In the genomic region with DNA sequence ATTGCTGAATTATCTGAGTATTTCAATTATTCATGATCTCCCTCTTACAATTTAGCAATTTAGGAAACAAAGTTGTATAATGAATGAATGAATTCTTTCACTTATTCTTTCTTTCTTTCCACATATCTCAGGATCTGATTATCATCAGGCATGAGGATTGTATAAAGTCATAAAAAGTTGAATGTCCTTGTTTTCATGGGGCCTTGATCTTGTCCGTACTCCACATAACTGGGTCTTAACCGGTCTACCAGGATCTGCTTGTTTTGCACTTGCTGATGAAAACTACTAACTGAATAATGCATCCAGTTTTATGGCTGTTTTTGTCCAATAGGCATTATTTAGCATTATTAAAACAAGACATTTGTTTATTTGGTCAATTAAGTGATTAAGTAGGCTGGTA, we compare ENCODE assay signal across 39 cellular contexts. TPM values are rescaled to one million over a fixed set of nuclear protein-coding genes. Genes with fewer than 3 reads are reported as not detected.
"Had no signal": no experiment of that assay in that cellular context is flagged by ENCODE, and none has a peak within 500 bp of the region (broad histone marks: within the 10 kb centered on the region; RNA-seq: fewer than 3 reads in every experiment).

No MANE protein-coding gene starts in this region.

- H3K4me3 ChIP-seq: MG63 had no signal

- H3K27ac ChIP-seq: KMS-11 had no signal

- H3K36me3 ChIP-seq: MG63 had no signal

- DNase-seq: Karpas-422, Kasumi-1, KBM-7, KG1, MG63, MM.1S, MV-4-11, NCI-H1048, NCI-H1092, NCI-H1092 treated with DMSO at 0.1 percent for 48 hours, NCI-H1105, NCI-H1105 treated with DMSO at 0.1 percent for 48 hours, NCI-H1417, NCI-H1417 treated with DMSO at 0.1 percent for 48 hours, NCI-H1436, NCI-H1436 treated with DMSO at 0.1 percent for 48 hours, NCI-H146, NCI-H1694, NCI-H1694 treated with DMSO at 0.1 percent for 48 hours, NCI-H187, NCI-H187 treated with DMSO at 0.1 percent for 48 hours, NCI-H1930, NCI-H2029, NCI-H2029 treated with DMSO at 0.1 percent for 48 hours, NCI-H2081, NCI-H2081 treated with DMSO at 0.1 percent for 48 hours, NCI-H2107, NCI-H2171, NCI-H2171 treated with DMSO at 0.1 percent for 48 hours, NCI-H2227 treated with DMSO at 0.1 percent for 48 hours, NCI-H226, NCI-H345, NCI-H446, NCI-H446 treated with DMSO at 0.1 percent for 48 hours had no signal

- H3K9me3 ChIP-seq: MG63 had no signal

RNA-seq across cellular contexts. Expression of a gene that starts 12.6 kb away (rescaled TPM):
- total RNA-seq: LHCN-M2, M059J, MCF 10A, NCI-H460 had no signal

RNA-seq across cellular contexts. Expression of a gene that starts 31.1 kb away (rescaled TPM):
- total RNA-seq: LHCN-M2, MCF 10A, NCI-H460 had no signal
